8 cellular contexts compared by ENCODE assay signal in genomic region chr9:72362118-72362531, GRCh38. TPM values are rescaled to one million over a fixed set of nuclear protein-coding genes. Genes with fewer than 3 reads are reported as not detected.
DNase-seq lines count a peak whose midpoint lies in the region; ATAC-seq, FAIRE-seq and TF ChIP-seq lines count a peak whose summit lies in the region.

No MANE protein-coding gene starts in this region.

- H3K79me2 ChIP-seq in OCI-LY3 (ENCODE audit: low read length) = peaks cover 79% of the 10 kb centered on the region
- H3K79me2 ChIP-seq in endothelial cell of umbilical vein (ENCODE audit: control insufficient read depth, insufficient read depth, low read length) = peaks cover 78% of the 10 kb centered on the region
- H3K79me2 ChIP-seq in osteoblast (ENCODE audit: insufficient read depth, low read length) = peaks cover 77% of the 10 kb centered on the region

- ATAC-seq in GM19463 (IDR thresholded peaks at IDR 0.05; ENCODE audit: unreplicated experiment) = no peak
- ATAC-seq in GM18873 (IDR thresholded peaks at IDR 0.05; ENCODE audit: low FRiP score, unreplicated experiment) = no peak

- H2AFZ ChIP-seq in OCI-LY3 (ENCODE audit: low read depth, low read length) (no peak overlapping the region), endothelial cell of umbilical vein (ENCODE audit: low read depth, low read length) (no peak overlapping the region), osteoblast (ENCODE audit: low read length) (no peak overlapping the region)

- CTCF ChIA-PET in endothelial cell of umbilical vein (lab: Charles Lee) = interaction anchor here (0.8 to 7.1 kb wide), 13 partner anchors 10 to 495 kb away, joined by 3 to 70 read pairs (median 5); no protein-coding TSS in a partner anchor

- in situ Hi-C loops in Caki2 (cut with HindIII; ENCODE audit: low pct_unique_long_range_greater_than_20kb, low sequenced_read_pairs) = no loop called here

- H3K9me1 ChIP-seq in endothelial cell of umbilical vein (replicated peaks; ENCODE audit: control insufficient read depth, extremely low read depth, insufficient read depth, low read length) = no peaks in the 10 kb centered on the region

- H3K9ac ChIP-seq in OCI-LY3 (ENCODE audit: low read length) = peak overlapping the region; percentile 95; the same call in 1 of the 2 replicates
- peak overlapping the region; percentile 91 for H3K9ac ChIP-seq in endothelial cell of umbilical vein (replicated peaks; ENCODE audit: extremely low read depth, insufficient read depth, low read length)

- H3K4me2 ChIP-seq in OCI-LY3 (ENCODE audit: low read length) = peak overlapping the region; percentile 85
- H3K4me2 ChIP-seq in endothelial cell of umbilical vein (ENCODE audit: insufficient read depth, low read length) = peak overlapping the region; percentile 97
- peak overlapping the region; percentile 92 for H3K4me2 ChIP-seq in osteoblast (ENCODE audit: insufficient read depth, low read length)

- no peak for FAIRE-seq in endothelial cell of umbilical vein (lab: Jason Lieb, UNC)

- no peak overlapping the region for H3K27ac ChIP-seq in OCI-LY3 (ENCODE audit: low read length)
- H3K27ac ChIP-seq in endothelial cell of umbilical vein (ENCODE audit: insufficient read depth, low read depth, low read length) = peak overlapping the region; percentile 93
- peak overlapping the region; percentile 100 for H3K27ac ChIP-seq in osteoblast (ENCODE audit: low read depth, low read length)

- H3K4me1 ChIP-seq in OCI-LY3 (ENCODE audit: low read length) = peaks cover 32% of the 10 kb centered on the region
- H3K4me1 ChIP-seq in endothelial cell of umbilical vein (ENCODE audit: control insufficient read depth, extremely low read depth, insufficient read depth, low read length) = peaks cover 36% of the 10 kb centered on the region
- peaks cover 41% of the 10 kb centered on the region for H3K4me1 ChIP-seq in osteoblast (ENCODE audit: insufficient read depth, low read length)

- POLR2A ChIA-PET in endothelial cell of umbilical vein (lab: Charles Lee) = interaction anchor here (0.9 to 2.5 kb wide), 4 partner anchors 164 to 232 kb away, joined by 3 to 16 read pairs (median 4); no protein-coding TSS in a partner anchor

- no TSS peak for BruUV-seq in endothelial cell of umbilical vein (replicated peaks; lab: Mats Ljungman, UMichigan)

- H3K4me3 ChIP-seq in OCI-LY3 (ENCODE audit: low read length) (peak overlapping the region; percentile 94), endothelial cell of umbilical vein (replicated peaks in 1 of 3; ENCODE audit: insufficient read depth in 1 of 3, low read depth in 1 of 3, low read length in 3 of 3) (peak overlapping the region; percentile 54 to 88 (median 56)), osteoblast (ENCODE audit: insufficient read depth, low read length) (peak overlapping the region; percentile 89)

- H4K20me1 ChIP-seq in OCI-LY3 (ENCODE audit: insufficient read depth, low read length) (peaks cover 66% of the 10 kb centered on the region), endothelial cell of umbilical vein (replicated peaks; ENCODE audit: control insufficient read depth, extremely low read depth, insufficient read depth, low read length) (peaks cover 43% of the 10 kb centered on the region), osteoblast (ENCODE audit: insufficient read depth, low read length) (peaks cover 65% of the 10 kb centered on the region)

- TF ChIP-seq POLR2A in endothelial cell of umbilical vein (IDR thresholded peaks at IDR 0.05; ENCODE audit: low read depth, low read length) = no peak

- peak; percentile 39 for DNase-seq in Caki2 (ENCODE audit: low read depth)
- DNase-seq in endothelial cell of umbilical vein (ENCODE audit: low read depth, low spot score) = peak; percentile 42
- DNase-seq in osteoblast (ENCODE audit: insufficient read length, low spot score, missing footprints) = no peak
- DNase-seq in C1 segment of cervical spinal cord (lab: John Stamatoyannopoulos, UW) = no peak
- no peak for DNase-seq in stimulated activated CD4-positive, alpha-beta T cell treated with anti-CD3 and anti-CD28 coated beads, Interleukin-12 subunit alpha, Interleukin-12 subunit beta, amount 100 ng/mL, for 4 hours

- intact Hi-C loops in endothelial cell of umbilical vein (cut with micrococcal nuclease) = loop anchor here (5.0 to 10.0 kb wide), 3 partner anchors 635 to 1947 kb away; partner anchors contain the start of genes ANXA1 and KLF9

- TF ChIP-seq CTCF in OCI-LY3 (IDR thresholded peaks at IDR 0.05; ENCODE audit: low read depth, low read length) (no peak), endothelial cell of umbilical vein (IDR thresholded peaks at IDR 0.05; ENCODE audit: extremely low read depth in 1 of 2, insufficient read depth in 1 of 2, low read depth in 1 of 2, low read length in 2 of 2) (no peak), osteoblast (IDR thresholded peaks at IDR 0.05; ENCODE audit: extremely low read depth, low read depth, low read length) (no peak)

- no peaks in the 10 kb centered on the region for H3K9me3 ChIP-seq in OCI-LY3 (ENCODE audit: insufficient read depth, low read length)
- no peaks in the 10 kb centered on the region for H3K9me3 ChIP-seq in endothelial cell of umbilical vein (replicated peaks; ENCODE audit: control insufficient read depth, insufficient read depth, low read length)
- H3K9me3 ChIP-seq in osteoblast (ENCODE audit: low read depth, low read length) = no peaks in the 10 kb centered on the region

- H3K27me3 ChIP-seq in OCI-LY3 (ENCODE audit: low read depth, low read length) (no peaks in the 10 kb centered on the region), endothelial cell of umbilical vein (ENCODE audit: control insufficient read depth in 2 of 2, insufficient read depth in 2 of 2, low read length in 2 of 2) (no peaks in the 10 kb centered on the region), osteoblast (ENCODE audit: insufficient read depth, low read length) (no peaks in the 10 kb centered on the region)

- dilution Hi-C loops in endothelial cell of umbilical vein (cut with MboI; ENCODE audit: extremely low pct_ligation_motif_present, low sequenced_read_pairs) = no loop called here

- H3K36me3 ChIP-seq in OCI-LY3 (replicated peaks; ENCODE audit: low read depth, low read length) = peaks cover 48% of the 10 kb centered on the region
- peaks cover 7 to 28% of the 10 kb centered on the region in 2 experiments for H3K36me3 ChIP-seq in endothelial cell of umbilical vein (ENCODE audit: control insufficient read depth in 2 of 2, extremely low read depth in 1 of 2, insufficient read depth in 2 of 2, low read length in 2 of 2)
- peaks cover 51% of the 10 kb centered on the region for H3K36me3 ChIP-seq in osteoblast (ENCODE audit: insufficient read depth, low read length)

TF ChIP-seq in endothelial cell of umbilical vein, 7 proteins besides CTCF, POLR2A, EP300 and RAD21:
- TF ChIP-seq POLR2AphosphoS5 (IDR thresholded peaks at IDR 0.05; ENCODE audit: insufficient read depth, low read depth, low read length) (no peak), FOS (IDR thresholded peaks at IDR 0.05; ENCODE audit: borderline replicate concordance, insufficient read depth, low read length) (peak; percentile 45)

RNA-seq across cellular contexts. Expression of gene ZFAND5, which starts 2.9 kb away (rescaled TPM):
- 78.8 and 92.5 TPM in 2 replicates for total RNA-seq in Caki2 (2014; rRNA removed; shearing (Covaris generic); ENCODE audit: low replicate concordance)
- total RNA-seq in endothelial cell of umbilical vein (176 and 194 TPM in 2 replicates), osteoblast (153 and 164 TPM in 2 replicates)
- 57.8 and 63.7 TPM in 2 replicates for polyA plus RNA-seq in endothelial cell of umbilical vein
- polyA plus RNA-seq in endothelial cell of umbilical vein (2011; cell fraction: cytosol; rRNA removed) = 75.0 and 104 TPM in 2 replicates
- 297 and 313 TPM in 2 replicates for polyA plus RNA-seq in endothelial cell of umbilical vein (2011; cell fraction: nucleus; rRNA removed)
- 154 and 193 TPM in 2 replicates for polyA plus RNA-seq in endothelial cell of umbilical vein (2012)
- polyA minus RNA-seq in endothelial cell of umbilical vein = 50.9 and 54.7 TPM in 2 replicates
- 28.7 TPM for polyA minus RNA-seq in endothelial cell of umbilical vein (2011; cell fraction: cytosol; rRNA and poly(A)+ RNA removed)
- polyA minus RNA-seq in endothelial cell of umbilical vein (2011; cell fraction: nucleus; rRNA and poly(A)+ RNA removed) = 163 and 188 TPM in 2 replicates

Comparison
In these comparisons a context has a peak if more than half of its experiments do, and no peak if none do; other contexts are left out.
1. DNase-seq: peak in Caki2 (single experiment) and endothelial cell of umbilical vein (single experiment); none in osteoblast (single experiment), C1 segment of cervical spinal cord (0 of 14) and stimulated activated CD4-positive, alpha-beta T cell treated with anti-CD3 and anti-CD28 coated beads, Interleukin-12 subunit alpha, Interleukin-12 subunit beta, amount 100 ng/mL, for 4 hours (single experiment).
2. Peak in every context shown above with its lines, with median percentiles within 50 percentile points of each other: H3K4me2 ChIP-seq and H3K4me3 ChIP-seq.